In genomic region chr3:117630469-117630868, GRCh38 we compare ENCODE assay signal across 11 cellular contexts.
DNase-seq lines count a peak whose midpoint lies in the region; ATAC-seq and TF ChIP-seq lines count a peak whose summit lies in the region.
"Had no signal": no experiment of that assay in that cellular context is flagged by ENCODE, and none has a peak within 500 bp of the region (broad histone marks: within the 10 kb centered on the region; RNA-seq: fewer than 3 reads in every experiment).

No MANE protein-coding gene starts in this region.

- H3K4me3 ChIP-seq in heart right ventricle: no peak overlapping the region

- ATAC-seq in GM19395 (IDR thresholded peaks at IDR 0.05; ENCODE audit: unreplicated experiment): peak; percentile 84
- ATAC-seq in HG02610 (IDR thresholded peaks at IDR 0.05; ENCODE audit: unreplicated experiment): peak; percentile 54
- peak; percentile 80 for ATAC-seq in HG03354 (IDR thresholded peaks at IDR 0.05; ENCODE audit: poor library complexity, severe bottlenecking, unreplicated experiment)
- no peak for ATAC-seq in heart right ventricle
- ATAC-seq: left ventricle myocardium superior had no signal

- intact Hi-C loops in heart right ventricle (cut with DNase I): no loop called here

- no peaks in the 10 kb centered on the region for H3K27me3 ChIP-seq in heart right ventricle

- H3K9me3 ChIP-seq in heart right ventricle: no peaks in the 10 kb centered on the region

- H3K4me1 ChIP-seq in heart right ventricle: peaks cover 0 to 15% (median 4%) of the 10 kb centered on the region in 9 donors

- no peaks in the 10 kb centered on the region for H3K36me3 ChIP-seq in heart right ventricle

- no peak for TF ChIP-seq CTCF in heart right ventricle (IDR thresholded peaks at IDR 0.05)

- DNase-seq in stromal cell of bone marrow (ENCODE audit: low read depth) (peak; percentile 14), NOMO-1 treated with DMSO at 0.1 percent for 48 hours (lab: John Stamatoyannopoulos, UW; ENCODE audit: unreplicated experiment) (no peak), heart right ventricle (no peak)
- DNase-seq in stimulated activated CD4-positive, alpha-beta T cell treated with anti-CD3 and anti-CD28 coated beads, Interleukin-2, amount 100 ng/mL, for 24 hours: no peak
- DNase-seq: activated naive CD8-positive, alpha-beta T cell treated with anti-CD3 and anti-CD28 coated beads, Interleukin-2, amount 10 ng/mL, durations not matched to agents 7 days and 5 days; HFFc6; left ventricle myocardium superior; substantia nigra had no signal

- H3K27ac ChIP-seq in heart right ventricle: no peak overlapping the region

Comparison
In these comparisons a context has a peak if more than half of its experiments do, and no peak if none do; other contexts are left out.
1. ATAC-seq: peak in GM19395 (single experiment), HG02610 (single experiment) and HG03354 (single experiment); none in heart right ventricle (0 of 8).